Comparison of ENCODE assay signal across 1 cellular context in the genomic region with DNA sequence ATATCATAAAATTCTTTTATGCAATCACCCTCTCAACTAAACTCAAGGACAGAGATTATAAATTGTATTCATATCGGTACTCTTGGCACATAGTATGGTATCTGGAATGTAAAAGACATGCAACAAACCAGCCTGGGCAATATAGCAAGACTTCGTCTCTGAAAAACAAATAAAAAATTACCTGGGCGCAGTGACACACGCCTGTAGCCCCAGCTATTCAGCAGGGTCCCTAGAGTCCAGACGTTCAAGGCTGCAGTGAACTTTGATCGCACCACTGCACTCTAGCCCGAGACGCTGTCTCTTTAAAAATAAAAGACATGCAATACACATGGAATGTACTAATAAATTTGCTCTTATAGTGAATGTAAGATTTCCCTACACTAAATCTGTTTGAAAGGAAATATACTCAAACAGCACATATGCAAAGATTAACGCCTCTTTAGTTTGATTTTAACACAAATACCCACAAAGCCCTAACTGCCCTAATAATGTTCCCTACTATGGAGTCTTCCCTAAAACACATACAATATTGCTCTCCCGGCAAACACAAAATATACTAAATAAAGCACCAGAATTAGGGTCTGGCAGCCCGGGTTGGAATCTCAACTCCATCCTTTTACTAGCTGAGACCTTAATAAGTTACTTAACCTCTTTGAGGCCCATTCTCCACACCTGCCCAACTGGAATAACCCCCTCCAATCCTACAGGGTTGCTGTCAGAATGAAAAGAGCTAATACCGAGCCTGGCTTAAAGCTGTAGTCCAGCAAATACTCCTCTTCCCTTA.
A peak's percentile ranks its signal among the peaks of the same experiment; 100 is the strongest.
TF ChIP-seq lines count a peak whose summit lies in the region.

No MANE protein-coding gene starts in this region.

TF ChIP-seq in HepG2, 621 proteins besides CTCF, POLR2A, EP300 and RAD21 (continued from another document):
- TF ChIP-seq, protein P1, sequence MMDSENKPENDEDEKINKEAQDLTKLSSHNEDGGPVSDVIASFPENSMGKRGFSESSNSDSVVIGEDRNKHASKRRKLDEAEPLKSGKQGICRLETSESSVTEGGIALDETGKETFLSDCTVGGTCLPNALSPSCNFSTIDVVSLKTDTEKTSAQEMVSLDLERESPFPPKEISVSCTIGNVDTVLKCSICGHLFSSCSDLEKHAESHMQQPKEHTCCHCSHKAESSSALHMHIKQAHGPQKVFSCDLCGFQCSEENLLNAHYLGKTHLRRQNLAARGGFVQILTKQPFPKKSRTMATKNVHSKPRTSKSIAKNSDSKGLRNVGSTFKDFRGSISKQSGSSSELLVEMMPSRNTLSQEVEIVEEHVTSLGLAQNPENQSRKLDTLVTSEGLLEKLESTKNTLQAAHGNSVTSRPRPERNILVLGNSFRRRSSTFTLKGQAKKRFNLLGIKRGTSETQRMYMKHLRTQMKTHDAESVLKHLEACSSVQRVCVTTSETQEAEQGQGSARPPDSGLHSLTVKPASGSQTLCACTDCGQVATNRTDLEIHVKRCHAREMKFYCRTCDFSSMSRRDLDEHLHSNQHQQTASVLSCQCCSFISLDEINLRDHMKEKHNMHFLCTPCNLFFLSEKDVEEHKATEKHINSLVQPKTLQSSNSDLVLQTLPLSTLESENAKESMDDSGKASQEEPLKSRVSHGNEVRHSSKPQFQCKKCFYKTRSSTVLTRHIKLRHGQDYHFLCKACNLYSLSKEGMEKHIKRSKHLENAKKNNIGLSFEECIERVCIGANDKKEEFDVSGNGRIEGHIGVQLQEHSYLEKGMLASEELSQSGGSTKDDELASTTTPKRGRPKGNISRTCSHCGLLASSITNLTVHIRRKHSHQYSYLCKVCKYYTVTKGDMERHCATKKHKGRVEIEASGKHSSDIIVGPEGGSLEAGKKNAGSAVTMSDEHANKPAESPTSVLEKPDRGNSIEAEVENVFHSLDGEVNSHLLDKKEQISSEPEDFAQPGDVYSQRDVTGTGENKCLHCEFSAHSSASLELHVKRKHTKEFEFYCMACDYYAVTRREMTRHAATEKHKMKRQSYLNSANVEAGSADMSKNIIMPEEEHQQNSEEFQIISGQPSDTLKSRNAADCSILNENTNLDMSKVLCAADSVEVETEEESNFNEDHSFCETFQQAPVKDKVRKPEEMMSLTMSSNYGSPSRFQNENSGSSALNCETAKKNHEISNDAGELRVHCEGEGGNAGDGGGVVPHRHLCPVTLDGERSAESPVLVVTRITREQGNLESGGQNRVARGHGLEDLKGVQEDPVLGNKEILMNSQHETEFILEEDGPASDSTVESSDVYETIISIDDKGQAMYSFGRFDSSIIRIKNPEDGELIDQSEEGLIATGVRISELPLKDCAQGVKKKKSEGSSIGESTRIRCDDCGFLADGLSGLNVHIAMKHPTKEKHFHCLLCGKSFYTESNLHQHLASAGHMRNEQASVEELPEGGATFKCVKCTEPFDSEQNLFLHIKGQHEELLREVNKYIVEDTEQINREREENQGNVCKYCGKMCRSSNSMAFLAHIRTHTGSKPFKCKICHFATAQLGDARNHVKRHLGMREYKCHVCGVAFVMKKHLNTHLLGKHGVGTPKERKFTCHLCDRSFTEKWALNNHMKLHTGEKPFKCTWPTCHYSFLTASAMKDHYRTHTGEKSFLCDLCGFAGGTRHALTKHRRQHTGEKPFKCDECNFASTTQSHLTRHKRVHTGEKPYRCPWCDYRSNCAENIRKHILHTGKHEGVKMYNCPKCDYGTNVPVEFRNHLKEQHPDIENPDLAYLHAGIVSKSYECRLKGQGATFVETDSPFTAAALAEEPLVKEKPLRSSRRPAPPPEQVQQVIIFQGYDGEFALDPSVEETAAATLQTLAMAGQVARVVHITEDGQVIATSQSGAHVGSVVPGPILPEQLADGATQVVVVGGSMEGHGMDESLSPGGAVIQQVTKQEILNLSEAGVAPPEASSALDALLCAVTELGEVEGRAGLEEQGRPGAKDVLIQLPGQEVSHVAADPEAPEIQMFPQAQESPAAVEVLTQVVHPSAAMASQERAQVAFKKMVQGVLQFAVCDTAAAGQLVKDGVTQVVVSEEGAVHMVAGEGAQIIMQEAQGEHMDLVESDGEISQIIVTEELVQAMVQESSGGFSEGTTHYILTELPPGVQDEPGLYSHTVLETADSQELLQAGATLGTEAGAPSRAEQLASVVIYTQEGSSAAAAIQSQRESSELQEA (CRISPR knock-in tag; IDR thresholded peaks at IDR 0.05; ENCODE audit: not compliant biosample characterization): no peak
- TF ChIP-seq SPEN (CRISPR knock-in tag; IDR thresholded peaks at IDR 0.05; ENCODE audit: low read depth) (no peak), ZBTB3 (CRISPR knock-in tag; IDR thresholded peaks at IDR 0.05; ENCODE audit: borderline replicate concordance, low read depth) (no peak), ZC3H13 (CRISPR knock-in tag; IDR thresholded peaks at IDR 0.05) (no peak), NR2F6 (IDR thresholded peaks at IDR 0.05) (0 out of 2 replicates have a peak, but pooled peaks have one; percentile 5), NR2F6 (CRISPR knock-in tag; IDR thresholded peaks at IDR 0.05) (no peak), NR2F1 (CRISPR knock-in tag; IDR thresholded peaks at IDR 0.05) (peak in 1 of 2 experiments; percentile 24; a peak in 1 of 4 replicates), ZNF451 (CRISPR knock-in tag; IDR thresholded peaks at IDR 0.05) (no peak), RCOR2 (CRISPR knock-in tag; IDR thresholded peaks at IDR 0.05) (peak; percentile 60; the same call in 1 of the 2 replicates), ZNF136 (CRISPR knock-in tag; IDR thresholded peaks at IDR 0.05; ENCODE audit: low read depth) (no peak)
- TF ChIP-seq, protein P2, sequence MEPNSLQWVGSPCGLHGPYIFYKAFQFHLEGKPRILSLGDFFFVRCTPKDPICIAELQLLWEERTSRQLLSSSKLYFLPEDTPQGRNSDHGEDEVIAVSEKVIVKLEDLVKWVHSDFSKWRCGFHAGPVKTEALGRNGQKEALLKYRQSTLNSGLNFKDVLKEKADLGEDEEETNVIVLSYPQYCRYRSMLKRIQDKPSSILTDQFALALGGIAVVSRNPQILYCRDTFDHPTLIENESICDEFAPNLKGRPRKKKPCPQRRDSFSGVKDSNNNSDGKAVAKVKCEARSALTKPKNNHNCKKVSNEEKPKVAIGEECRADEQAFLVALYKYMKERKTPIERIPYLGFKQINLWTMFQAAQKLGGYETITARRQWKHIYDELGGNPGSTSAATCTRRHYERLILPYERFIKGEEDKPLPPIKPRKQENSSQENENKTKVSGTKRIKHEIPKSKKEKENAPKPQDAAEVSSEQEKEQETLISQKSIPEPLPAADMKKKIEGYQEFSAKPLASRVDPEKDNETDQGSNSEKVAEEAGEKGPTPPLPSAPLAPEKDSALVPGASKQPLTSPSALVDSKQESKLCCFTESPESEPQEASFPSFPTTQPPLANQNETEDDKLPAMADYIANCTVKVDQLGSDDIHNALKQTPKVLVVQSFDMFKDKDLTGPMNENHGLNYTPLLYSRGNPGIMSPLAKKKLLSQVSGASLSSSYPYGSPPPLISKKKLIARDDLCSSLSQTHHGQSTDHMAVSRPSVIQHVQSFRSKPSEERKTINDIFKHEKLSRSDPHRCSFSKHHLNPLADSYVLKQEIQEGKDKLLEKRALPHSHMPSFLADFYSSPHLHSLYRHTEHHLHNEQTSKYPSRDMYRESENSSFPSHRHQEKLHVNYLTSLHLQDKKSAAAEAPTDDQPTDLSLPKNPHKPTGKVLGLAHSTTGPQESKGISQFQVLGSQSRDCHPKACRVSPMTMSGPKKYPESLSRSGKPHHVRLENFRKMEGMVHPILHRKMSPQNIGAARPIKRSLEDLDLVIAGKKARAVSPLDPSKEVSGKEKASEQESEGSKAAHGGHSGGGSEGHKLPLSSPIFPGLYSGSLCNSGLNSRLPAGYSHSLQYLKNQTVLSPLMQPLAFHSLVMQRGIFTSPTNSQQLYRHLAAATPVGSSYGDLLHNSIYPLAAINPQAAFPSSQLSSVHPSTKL (CRISPR knock-in tag; IDR thresholded peaks at IDR 0.05): peak; percentile 77; the same call in 1 of the 2 replicates
- TF ChIP-seq, protein P3, sequence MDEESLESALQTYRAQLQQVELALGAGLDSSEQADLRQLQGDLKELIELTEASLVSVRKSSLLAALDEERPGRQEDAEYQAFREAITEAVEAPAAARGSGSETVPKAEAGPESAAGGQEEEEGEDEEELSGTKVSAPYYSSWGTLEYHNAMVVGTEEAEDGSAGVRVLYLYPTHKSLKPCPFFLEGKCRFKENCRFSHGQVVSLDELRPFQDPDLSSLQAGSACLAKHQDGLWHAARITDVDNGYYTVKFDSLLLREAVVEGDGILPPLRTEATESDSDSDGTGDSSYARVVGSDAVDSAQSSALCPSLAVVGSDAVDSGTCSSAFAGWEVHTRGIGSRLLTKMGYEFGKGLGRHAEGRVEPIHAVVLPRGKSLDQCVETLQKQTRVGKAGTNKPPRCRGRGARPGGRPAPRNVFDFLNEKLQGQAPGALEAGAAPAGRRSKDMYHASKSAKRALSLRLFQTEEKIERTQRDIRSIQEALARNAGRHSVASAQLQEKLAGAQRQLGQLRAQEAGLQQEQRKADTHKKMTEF (CRISPR knock-in tag; IDR thresholded peaks at IDR 0.05): peak; percentile 47
